In the genomic region with DNA sequence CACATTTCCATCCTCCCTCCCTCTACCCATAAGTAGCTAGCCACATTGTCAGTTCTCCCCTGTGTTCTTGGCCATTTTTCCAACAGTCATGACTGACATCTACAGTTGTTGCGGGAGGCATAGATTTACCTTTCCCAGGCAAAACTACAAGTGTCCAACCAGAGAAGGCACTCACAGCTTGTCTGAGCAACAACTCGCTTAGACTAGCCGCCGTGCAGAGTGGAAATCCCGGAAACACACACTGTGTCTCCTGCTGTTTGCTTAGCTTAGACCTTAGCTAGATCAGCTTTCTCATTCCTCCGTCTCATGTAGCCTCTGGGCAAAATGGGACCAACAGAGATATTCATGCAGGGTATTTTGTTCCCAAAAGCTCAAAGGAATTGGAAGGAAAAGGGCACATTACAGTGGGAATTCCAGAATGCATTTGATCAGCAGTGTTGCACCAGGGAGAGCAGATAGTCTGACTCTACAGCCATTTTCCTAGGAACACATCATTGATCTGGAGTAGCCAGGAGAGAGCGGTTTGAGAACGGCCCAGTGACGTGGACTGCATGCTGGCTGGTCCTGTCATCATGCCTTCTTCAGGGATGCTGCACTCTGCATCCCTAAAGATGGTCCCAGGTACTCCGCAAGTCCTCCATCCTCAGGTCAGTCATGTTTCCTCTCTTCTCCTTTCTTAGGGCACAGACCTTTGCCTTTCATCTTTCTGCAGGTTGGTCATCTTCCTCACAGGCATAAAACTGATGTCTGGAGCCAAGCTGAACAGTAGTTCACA, we compare ENCODE assay signal across 21 cellular contexts.
A peak's percentile ranks its signal among the peaks of the same experiment; 100 is the strongest.
DNase-seq lines count a peak whose midpoint lies in the region; ATAC-seq, FAIRE-seq and TF ChIP-seq lines count a peak whose summit lies in the region.
"Had no signal": no experiment of that assay in that cellular context is flagged by ENCODE, and none has a peak within 500 bp of the region (broad histone marks: within the 10 kb centered on the region; RNA-seq: fewer than 3 reads in every experiment).

No MANE protein-coding gene starts in this region.

- CTCF ChIA-PET in A549 (lab: Yijun Ruan, JAX) = no interaction called here
- CTCF ChIA-PET in T-cell (lab: Charles Lee) = interaction anchor here in 1 of 2 donors (0.6 kb wide), 1 partner anchor 635 kb away, joined by 5 read pairs; no protein-coding TSS in a partner anchor

- H3K4ac ChIP-seq in neuronal stem cell (ENCODE audit: low read length) = no peak overlapping the region

- peak overlapping the region; percentile 47; the same call in 1 of the 2 replicates for H2AFZ ChIP-seq in GM23338
- H2AFZ ChIP-seq in neuronal stem cell (ENCODE audit: low read length) = no peak overlapping the region

- H3K79me1 ChIP-seq in neuronal stem cell (ENCODE audit: low read depth, low read length) = no peaks in the 10 kb centered on the region

- no peak overlapping the region for H2BK15ac ChIP-seq in neuronal stem cell (ENCODE audit: low read length)

- TF ChIP-seq CTCF in A549 (IDR thresholded peaks at IDR 0.05) (no peak), GM23338 (conservative IDR thresholded peaks at IDR 0.05; ENCODE audit: low read depth in 2 of 2) (no peak), astrocyte of the spinal cord (IDR thresholded peaks at IDR 0.05; ENCODE audit: low read depth, low read length) (no peak), lower leg skin (IDR thresholded peaks at IDR 0.05) (no peak)

- no peaks in the 10 kb centered on the region for H3K79me2 ChIP-seq in GM23338 (replicated peaks; ENCODE audit: insufficient read depth)

- POLR2A ChIA-PET in A549 (lab: Yijun Ruan, JAX) (no interaction called here), T-cell (lab: Charles Lee) (no interaction called here)

- H2BK12ac ChIP-seq in neuronal stem cell (ENCODE audit: low read length) = peak overlapping the region; percentile 47

- no peak for TF ChIP-seq RAD21 in A549 (conservative IDR thresholded peaks at IDR 0.05 in 1 of 2, IDR thresholded peaks at IDR 0.05 in 1 of 2)

- WGBS in A549 (ENCODE audit: missing lambda C conversion rate) = 29% methylated on average over 10 of the region's 10 CpGs
- no CpG with 5 or more reads among the region's 10 CpGs for WGBS in neuronal stem cell (ENCODE audit: extremely low coverage in 2 of 2, insufficient read length in 2 of 2, insufficient replicate concordance in 1 of 2), 2 donors
- WGBS in lower leg skin, 2 donors = 76 to 83% methylated on average over 10 of the region's 10 CpGs

- H3K9me3 ChIP-seq in A549 = no peaks in the 10 kb centered on the region
- H3K9me3 ChIP-seq in neuronal stem cell (replicated peaks in 1 of 2; ENCODE audit: control insufficient read depth in 2 of 2, insufficient read depth in 1 of 2, low read depth in 1 of 2, low read length in 2 of 2) = no peaks in the 10 kb centered on the region
- H3K9me3 ChIP-seq: SJSA1 had no signal

- no peak overlapping the region for H3K27ac ChIP-seq in A549
- no peak overlapping the region for H3K27ac ChIP-seq in GM23338 (ENCODE audit: low read depth)
- H3K27ac ChIP-seq in neuronal stem cell (replicated peaks; ENCODE audit: low read length) = no peak overlapping the region
- H3K27ac ChIP-seq: SJSA1 had no signal

- H3K4me1 Mint-ChIP-seq in GM23338 (peaks cover 22% of the 10 kb centered on the region), T-cell (no peaks in the 10 kb centered on the region)

- H3K4me3 Mint-ChIP-seq in GM23338 (no peak overlapping the region), T-cell (no peak overlapping the region)
- H3K4me3 Mint-ChIP-seq: CD4-positive, alpha-beta T cell; IgD-negative memory B cell had no signal

- FAIRE-seq in A549 (lab: Jason Lieb, UNC) = no peak
- FAIRE-seq: GM12891, RCC 7860 had no signal

- H4K8ac ChIP-seq in neuronal stem cell (ENCODE audit: low read depth, low read length) = no peak overlapping the region

- DNase-seq in A549 (ENCODE audit: low read depth in 1 of 2, low spot score in 1 of 2) = no peak
- no peak for DNase-seq in GM23338 (ENCODE audit: low spot score)
- peak; percentile 36 for DNase-seq in astrocyte of the spinal cord (ENCODE audit: low read depth, low spot score)
- no peak for DNase-seq in neuronal stem cell (ENCODE audit: low spot score)
- no peak for DNase-seq in NCI-H2227 treated with DMSO at 0.1 percent for 48 hours (lab: John Stamatoyannopoulos, UW)
- no peak for DNase-seq in OCI-M1 (lab: John Stamatoyannopoulos, UW)
- no peak for DNase-seq in lower leg skin (ENCODE audit: low spot score in 2 of 2)
- DNase-seq in T-cell = no peak
- DNase-seq: CD4-positive, alpha-beta T cell; COR-L47; GOT3; Karpas-422; NCI-H1417; NCI-H1930; NCI-H345; NCI-H524 treated with DMSO at 0.1 percent for 48 hours; NCI-H82 had no signal

- intact Hi-C loops in lower leg skin (cut with DNase I; ENCODE audit: low total_unique reads) = no loop called here

- H3K18ac ChIP-seq in neuronal stem cell (ENCODE audit: low read length) = no peak overlapping the region

- H3K9ac ChIP-seq in neuronal stem cell (ENCODE audit: low read depth, low read length, poor library complexity) = no peak overlapping the region

- H3K14ac ChIP-seq in neuronal stem cell (ENCODE audit: low read length) = no peak overlapping the region

- peaks cover 3% of the 10 kb centered on the region; the same call in 1 of the 2 replicates for H3K9me2 ChIP-seq in GM23338 (ENCODE audit: insufficient read depth)

- no peak overlapping the region for H2AK5ac ChIP-seq in neuronal stem cell (ENCODE audit: low read depth, low read length)

- H3K36me3 Mint-ChIP-seq in GM23338 (ENCODE audit: low read depth) (no peaks in the 10 kb centered on the region), T-cell (no peaks in the 10 kb centered on the region)
- H3K36me3 Mint-ChIP-seq: IgD-negative memory B cell had no signal

- no peaks in the 10 kb centered on the region for H4K20me1 ChIP-seq in GM23338 (replicated peaks; ENCODE audit: insufficient read depth)

- H3F3A ChIP-seq in GM23338 (replicated peaks; ENCODE audit: low read depth) = no peaks in the 10 kb centered on the region

- in situ Hi-C loops in astrocyte of the spinal cord (cut with HindIII; ENCODE audit: low sequenced_read_pairs) = no loop called here

- H3K4me1 ChIP-seq in A549 (no peaks in the 10 kb centered on the region), GM23338 (ENCODE audit: insufficient read depth) (peaks cover 12% of the 10 kb centered on the region; the same call in 1 of the 2 replicates), neuronal stem cell (ENCODE audit: control insufficient read depth in 2 of 2, insufficient read depth in 1 of 2, low read depth in 1 of 2, low read length in 2 of 2) (peaks cover 0 to 6% of the 10 kb centered on the region in 2 donors)

- TF ChIP-seq POLR2A in A549 (IDR thresholded peaks at IDR 0.05; ENCODE audit: low read length) (no peak), lower leg skin (IDR thresholded peaks at IDR 0.05) (no peak)

- H3K4me2 ChIP-seq in A549 = no peak overlapping the region
- H3K4me2 ChIP-seq in GM23338 = no peak overlapping the region
- H3K4me2 ChIP-seq in neuronal stem cell (ENCODE audit: insufficient read depth, low read length, poor library complexity, severe bottlenecking) = no peak overlapping the region

- H3K4me3 ChIP-seq in A549 (no peak overlapping the region), GM23338 (no peak overlapping the region), astrocyte of the spinal cord (ENCODE audit: low read depth, low read length) (no peak overlapping the region), neuronal stem cell (ENCODE audit: low read length in 2 of 2) (no peak overlapping the region), lower leg skin (ENCODE audit: low read depth, poor library complexity, severe bottlenecking) (no peak overlapping the region)
- H3K4me3 ChIP-seq: SJSA1 had no signal

- H3K27ac Mint-ChIP-seq in GM23338 (no peak overlapping the region), T-cell (no peak overlapping the region)
- H3K27ac Mint-ChIP-seq: CD4-positive, alpha-beta T cell; IgD-negative memory B cell had no signal

- H2BK120ac ChIP-seq in neuronal stem cell (ENCODE audit: low read depth, low read length) = no peak overlapping the region

- no peak for TF ChIP-seq EP300 in A549 (IDR thresholded peaks at IDR 0.05)

- no peak overlapping the region for H2BK5ac ChIP-seq in neuronal stem cell (ENCODE audit: low read length)

- no peak overlapping the region for H4K91ac ChIP-seq in neuronal stem cell (ENCODE audit: low read depth, low read length, poor library complexity)

- H3K27me3 Mint-ChIP-seq in GM23338 (ENCODE audit: insufficient read depth, low read depth, poor library complexity) = peaks cover 6% of the 10 kb centered on the region
- peaks cover 4 to 5% of the 10 kb centered on the region in 2 donors for H3K27me3 Mint-ChIP-seq in T-cell

- no peak overlapping the region for H3K23ac ChIP-seq in neuronal stem cell (ENCODE audit: low read depth, low read length, poor library complexity)

- H3K36me3 ChIP-seq in GM23338 (ENCODE audit: insufficient read depth) = no peaks in the 10 kb centered on the region
- no peaks in the 10 kb centered on the region for H3K36me3 ChIP-seq in neuronal stem cell (replicated peaks in 1 of 2; ENCODE audit: control insufficient read depth in 2 of 2, insufficient read depth in 2 of 2, low read length in 2 of 2)
- H3K36me3 ChIP-seq: SJSA1 had no signal

- H3K27me3 ChIP-seq in GM23338 (ENCODE audit: insufficient read depth) = no peaks in the 10 kb centered on the region
- peaks cover 0 to 3% (median 2%) of the 10 kb centered on the region in 3 experiments for H3K27me3 ChIP-seq in neuronal stem cell (ENCODE audit: control insufficient read depth in 3 of 3, insufficient read depth in 3 of 3, low read depth in 1 of 3, low read length in 3 of 3)

- ATAC-seq in A549 = peak; percentile 39 to 52; a peak in 3 of 6 replicates
- ATAC-seq in GM23338 = no peak
- ATAC-seq in T-cell (replicated peaks in 1 of 4) = no peak

- H3K9me3 Mint-ChIP-seq in GM23338 = peaks cover 2% of the 10 kb centered on the region; the same call in 2 of the 3 replicates
- peaks cover 0 to 8% (median 2%) of the 10 kb centered on the region in 3 donors for H3K9me3 Mint-ChIP-seq in T-cell
- H3K9me3 Mint-ChIP-seq: CD4-positive, alpha-beta T cell had no signal

TF ChIP-seq in GM23338, 12 proteins besides CTCF, POLR2A, EP300 and RAD21 (continues in another document):
- TF ChIP-seq STAT1 (IDR thresholded peaks at IDR 0.05; ENCODE audit: unreplicated experiment) (no peak), CREB1 (CRISPR knock-in tag; IDR thresholded peaks at IDR 0.05; ENCODE audit: low read depth) (no peak), JUNB (IDR thresholded peaks at IDR 0.05; ENCODE audit: unreplicated experiment) (no peak), NANOG (IDR thresholded peaks at IDR 0.05; ENCODE audit: borderline replicate concordance) (no peak), EZH2 (IDR thresholded peaks at IDR 0.05; ENCODE audit: low read depth, unreplicated experiment) (no peak), ZNF331 (CRISPR knock-in tag; IDR thresholded peaks at IDR 0.05; ENCODE audit: low read depth) (no peak)

Comparison
In these comparisons a context has a peak if more than half of its experiments do, and no peak if none do; other contexts are left out.
1. ATAC-seq: peak in A549 (2 of 2); none in GM23338 (single experiment) and T-cell (0 of 4).